In the genomic region with DNA sequence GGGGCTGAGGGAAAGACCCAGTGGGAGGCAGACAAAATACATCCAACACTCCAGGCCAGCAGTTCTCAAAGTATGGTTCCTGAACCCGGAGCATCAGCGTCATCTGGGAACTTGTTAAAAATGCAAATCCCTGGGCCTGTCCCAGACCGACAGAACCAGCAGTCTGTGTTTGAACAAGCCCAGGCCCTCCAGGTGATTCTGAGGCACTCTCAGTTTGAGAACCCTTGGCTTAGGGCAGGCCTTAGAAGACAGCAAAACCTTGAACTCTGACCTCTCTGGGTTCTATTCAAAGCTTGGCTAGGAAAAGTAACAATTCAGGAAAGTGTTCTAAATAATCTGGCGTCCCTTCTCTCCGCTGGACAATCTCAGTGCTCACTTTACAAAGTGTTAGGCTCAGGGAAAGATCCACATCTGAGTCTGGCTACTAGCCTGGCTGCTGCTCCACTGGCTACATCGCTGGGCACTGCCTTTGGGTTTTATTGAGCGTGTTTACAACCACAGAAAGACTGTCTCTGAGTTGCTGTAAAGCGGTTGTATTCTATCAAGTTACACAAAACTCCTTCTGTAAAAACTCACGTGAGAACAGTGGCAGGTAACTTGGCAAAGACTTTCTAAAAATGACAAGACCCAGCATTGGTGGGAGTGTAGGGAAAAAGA, we compare ENCODE assay signal across 13 cellular contexts.
A peak's percentile ranks its signal among the peaks of the same experiment; 100 is the strongest.
DNase-seq lines count a peak whose midpoint lies in the region; ATAC-seq and TF ChIP-seq lines count a peak whose summit lies in the region.
"Had no signal": no experiment of that assay in that cellular context is flagged by ENCODE, and none has a peak within 500 bp of the region (broad histone marks: within the 10 kb centered on the region; RNA-seq: fewer than 3 reads in every experiment).

No MANE protein-coding gene starts in this region.

- ATAC-seq in activated CD8-positive, alpha-beta T cell treated with anti-CD3 and anti-CD28 coated beads for 36 hours: no peak
- no peak for ATAC-seq in activated CD8-positive, alpha-beta T cell treated with anti-CD3 and anti-CD28 coated beads, Interleukin-2, amount 10 ng/mL, durations not matched to agents 7 days and 5 days
- peak; percentile 21 for ATAC-seq in GM21737 (IDR thresholded peaks at IDR 0.05; ENCODE audit: unreplicated experiment)

- H3K4me1 Mint-ChIP-seq in activated CD8-positive, alpha-beta T cell treated with anti-CD3 and anti-CD28 coated beads for 36 hours (ENCODE audit: low read depth): peaks cover 79% of the 10 kb centered on the region
- H3K4me1 Mint-ChIP-seq in activated CD8-positive, alpha-beta T cell treated with anti-CD3 and anti-CD28 coated beads, Interleukin-2, amount 10 ng/mL, durations not matched to agents 7 days and 5 days (ENCODE audit: low read depth): peaks cover 66% of the 10 kb centered on the region

- no peak overlapping the region for H3K9ac ChIP-seq in MM.1S (ENCODE audit: low read length)

- peaks cover 10% of the 10 kb centered on the region for H3F3A ChIP-seq in MM.1S (ENCODE audit: insufficient read depth, low read length)

- no peak overlapping the region for H3K4me3 Mint-ChIP-seq in activated CD8-positive, alpha-beta T cell treated with anti-CD3 and anti-CD28 coated beads for 36 hours
- no peak overlapping the region for H3K4me3 Mint-ChIP-seq in activated CD8-positive, alpha-beta T cell treated with anti-CD3 and anti-CD28 coated beads, Interleukin-2, amount 10 ng/mL, durations not matched to agents 7 days and 5 days
- H3K4me3 Mint-ChIP-seq: central memory CD8-positive, alpha-beta T cell had no signal

- H3K9me3 ChIP-seq in MM.1S (replicated peaks; ENCODE audit: insufficient read depth, low read length): no peaks in the 10 kb centered on the region
- no peaks in the 10 kb centered on the region for H3K9me3 ChIP-seq in neutrophil
- H3K9me3 ChIP-seq: suprapubic skin had no signal

- no peak for DNase-seq in activated CD8-positive, alpha-beta T cell treated with anti-CD3 and anti-CD28 coated beads for 36 hours
- no peak for DNase-seq in activated CD8-positive, alpha-beta T cell treated with anti-CD3 and anti-CD28 coated beads, Interleukin-2, amount 10 ng/mL, durations not matched to agents 7 days and 5 days
- DNase-seq in MM.1S (no peak), pons (ENCODE audit: low spot score) (no peak), NCI-H187 (lab: John Stamatoyannopoulos, UW) (no peak)
- DNase-seq in effector CD4-positive, alpha-beta T cell: no peak
- DNase-seq: activated CD8-positive, alpha-beta memory T cell treated with anti-CD3 and anti-CD28 coated beads, Interleukin-2, amount 50 U/mL, for 48 hours; DMS79; NCI-H774 had no signal

- H3K4me3 ChIP-seq in MM.1S (ENCODE audit: low read length) (no peak overlapping the region), neutrophil (ENCODE audit: low read depth in 1 of 2, low read length in 1 of 2) (peak overlapping the region in 1 of 2 experiments; percentile 54)
- H3K4me3 ChIP-seq: suprapubic skin had no signal

- peaks cover 36% of the 10 kb centered on the region for H3K4me1 ChIP-seq in MM.1S (ENCODE audit: low read length)
- H3K4me1 ChIP-seq in neutrophil (ENCODE audit: control insufficient read depth in 1 of 2, insufficient read depth in 1 of 2, low read depth in 1 of 2, low read length in 1 of 2): peaks cover 59 to 69% of the 10 kb centered on the region in 2 experiments

- no peaks in the 10 kb centered on the region for H3K79me2 ChIP-seq in MM.1S (ENCODE audit: low read length)

- peaks cover 5% of the 10 kb centered on the region for H3K9me3 Mint-ChIP-seq in activated CD8-positive, alpha-beta T cell treated with anti-CD3 and anti-CD28 coated beads for 36 hours
- H3K9me3 Mint-ChIP-seq in activated CD8-positive, alpha-beta T cell treated with anti-CD3 and anti-CD28 coated beads, Interleukin-2, amount 10 ng/mL, durations not matched to agents 7 days and 5 days (ENCODE audit: insufficient read depth): no peaks in the 10 kb centered on the region
- H3K9me3 Mint-ChIP-seq: central memory CD8-positive, alpha-beta T cell had no signal

- H3K9me2 ChIP-seq in MM.1S (replicated peaks; ENCODE audit: insufficient read depth, low read length): no peaks in the 10 kb centered on the region

- no peaks in the 10 kb centered on the region for H3K27me3 ChIP-seq in MM.1S (replicated peaks; ENCODE audit: insufficient read depth, low read length)
- H3K27me3 ChIP-seq in neutrophil: no peaks in the 10 kb centered on the region
- H3K27me3 ChIP-seq: suprapubic skin had no signal

- H3K27ac ChIP-seq in MM.1S (ENCODE audit: low read length) (peak overlapping the region; percentile 94; the same call in 1 of the 2 replicates), neutrophil (peak overlapping the region; percentile 91)
- H3K27ac ChIP-seq: suprapubic skin had no signal

- H3K36me3 ChIP-seq in MM.1S (replicated peaks; ENCODE audit: insufficient read depth, low read length) (no peaks in the 10 kb centered on the region), neutrophil (no peaks in the 10 kb centered on the region)
- H3K36me3 ChIP-seq: suprapubic skin had no signal

- H4K20me1 ChIP-seq in MM.1S (ENCODE audit: insufficient read depth, low read length): no peaks in the 10 kb centered on the region

- H3K4me2 ChIP-seq in MM.1S (ENCODE audit: low read depth, low read length): peak overlapping the region; percentile 55; the same call in 1 of the 2 replicates

- no peak for TF ChIP-seq CTCF in activated CD8-positive, alpha-beta T cell treated with anti-CD3 and anti-CD28 coated beads for 36 hours (IDR thresholded peaks at IDR 0.05)
- TF ChIP-seq CTCF in MM.1S (IDR thresholded peaks at IDR 0.05; ENCODE audit: low read length) (no peak), neutrophil (IDR thresholded peaks at IDR 0.05) (no peak)

- no peak overlapping the region for H2AFZ ChIP-seq in MM.1S (ENCODE audit: low read length)

- peaks cover 7% of the 10 kb centered on the region for H3K36me3 Mint-ChIP-seq in activated CD8-positive, alpha-beta T cell treated with anti-CD3 and anti-CD28 coated beads for 36 hours (ENCODE audit: low read depth)
- H3K36me3 Mint-ChIP-seq in activated CD8-positive, alpha-beta T cell treated with anti-CD3 and anti-CD28 coated beads, Interleukin-2, amount 10 ng/mL, durations not matched to agents 7 days and 5 days (ENCODE audit: low read depth): no peaks in the 10 kb centered on the region

- H3K27ac Mint-ChIP-seq in activated CD8-positive, alpha-beta T cell treated with anti-CD3 and anti-CD28 coated beads for 36 hours: peak overlapping the region; percentile 92
- H3K27ac Mint-ChIP-seq in activated CD8-positive, alpha-beta T cell treated with anti-CD3 and anti-CD28 coated beads, Interleukin-2, amount 10 ng/mL, durations not matched to agents 7 days and 5 days: no peak overlapping the region

- POLR2A ChIA-PET in activated CD8-positive, alpha-beta T cell treated with anti-CD3 and anti-CD28 coated beads for 36 hours (lab: Charles Lee): interaction anchor here (3.2 kb wide), 1 partner anchor 12 kb away, joined by 19 read pairs; no protein-coding TSS in a partner anchor
- POLR2A ChIA-PET in activated CD8-positive, alpha-beta T cell treated with anti-CD3 and anti-CD28 coated beads, Interleukin-2, amount 10 ng/mL, durations not matched to agents 7 days and 5 days (lab: Charles Lee): interaction anchor here (1.0 kb wide), 1 partner anchor 71 kb away, joined by 3 read pairs; no protein-coding TSS in a partner anchor

- no peaks in the 10 kb centered on the region for H3K27me3 Mint-ChIP-seq in activated CD8-positive, alpha-beta T cell treated with anti-CD3 and anti-CD28 coated beads for 36 hours
- H3K27me3 Mint-ChIP-seq in activated CD8-positive, alpha-beta T cell treated with anti-CD3 and anti-CD28 coated beads, Interleukin-2, amount 10 ng/mL, durations not matched to agents 7 days and 5 days (ENCODE audit: low read depth): no peaks in the 10 kb centered on the region
- H3K27me3 Mint-ChIP-seq: central memory CD8-positive, alpha-beta T cell had no signal

- intact Hi-C loops in activated CD8-positive, alpha-beta T cell treated with anti-CD3 and anti-CD28 coated beads for 36 hours (cut with micrococcal nuclease): loop anchor here (5.0 kb wide), 1 partner anchor 55 kb away; no protein-coding TSS in a partner anchor

- CTCF ChIA-PET in activated CD8-positive, alpha-beta T cell treated with anti-CD3 and anti-CD28 coated beads for 36 hours (lab: Charles Lee): interaction anchor here (1.1 kb wide), 1 partner anchor 60 kb away, joined by 3 read pairs; no protein-coding TSS in a partner anchor
- CTCF ChIA-PET in activated CD8-positive, alpha-beta T cell treated with anti-CD3 and anti-CD28 coated beads, Interleukin-2, amount 10 ng/mL, durations not matched to agents 7 days and 5 days (lab: Charles Lee): interaction anchor here (1.7 to 2.4 kb wide), 2 partner anchors 139 to 179 kb away, joined by 4 to 11 read pairs; no protein-coding TSS in a partner anchor
